ENCODE assay signal across 1 cellular context in genomic region chr1:153783233-153784190, GRCh38.
TF ChIP-seq lines count a peak whose summit lies in the region.

No MANE protein-coding gene starts in this region.

TF ChIP-seq in HepG2, 621 proteins besides CTCF, POLR2A, EP300 and RAD21 (continued from another document and continues in another):
- peak; percentile 85; the same call in 1 of the 2 replicates for TF ChIP-seq ZNF414 (CRISPR knock-in tag; IDR thresholded peaks at IDR 0.05)
- no peak for TF ChIP-seq AKNA (CRISPR knock-in tag; IDR thresholded peaks at IDR 0.05; ENCODE audit: borderline replicate concordance)
- TF ChIP-seq HHEX (CRISPR knock-in tag; IDR thresholded peaks at IDR 0.05) = no peak
- TF ChIP-seq, protein P1, sequence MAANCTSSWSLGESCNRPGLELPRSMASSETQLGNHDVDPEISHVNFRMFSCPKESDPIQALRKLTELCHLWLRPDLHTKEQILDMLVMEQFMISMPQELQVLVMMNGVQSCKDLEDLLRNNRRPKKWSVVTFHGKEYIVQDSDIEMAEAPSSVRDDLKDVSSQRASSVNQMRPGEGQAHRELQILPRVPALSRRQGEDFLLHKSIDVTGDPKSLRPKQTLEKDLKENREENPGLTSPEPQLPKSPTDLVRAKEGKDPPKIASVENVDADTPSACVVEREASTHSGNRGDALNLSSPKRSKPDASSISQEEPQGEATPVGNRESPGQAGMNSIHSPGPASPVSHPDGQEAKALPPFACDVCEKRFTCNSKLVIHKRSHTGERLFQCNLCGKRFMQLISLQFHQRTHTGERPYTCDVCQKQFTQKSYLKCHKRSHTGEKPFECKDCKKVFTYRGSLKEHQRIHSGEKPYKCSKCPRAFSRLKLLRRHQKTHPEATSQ (CRISPR knock-in tag; IDR thresholded peaks at IDR 0.05; ENCODE audit: borderline replicate concordance) = peak; percentile 78; the same call in 1 of the 2 replicates
- TF ChIP-seq ZNF430 (CRISPR knock-in tag; IDR thresholded peaks at IDR 0.05) = 0 out of 2 replicates have a peak, but pooled peaks have one; percentile 37
- TF ChIP-seq ZFX (CRISPR knock-in tag; IDR thresholded peaks at IDR 0.05; ENCODE audit: low read depth) = peak; percentile 81
- 0 out of 2 replicates have a peak, but pooled peaks have one; percentile 65 for TF ChIP-seq BRD4 (CRISPR knock-in tag; IDR thresholded peaks at IDR 0.05)
- TF ChIP-seq ZNF34 (CRISPR knock-in tag; IDR thresholded peaks at IDR 0.05; ENCODE audit: borderline replicate concordance) = no peak
- TF ChIP-seq ZNF605 (CRISPR knock-in tag; IDR thresholded peaks at IDR 0.05) = peak; percentile 31; the same call in 1 of the 2 replicates
- 0 out of 2 replicates have a peak, but pooled peaks have one; percentile 66 for TF ChIP-seq ZNF776 (CRISPR knock-in tag; IDR thresholded peaks at IDR 0.05)
- TF ChIP-seq ARHGAP35 (CRISPR knock-in tag; IDR thresholded peaks at IDR 0.05; ENCODE audit: borderline replicate concordance) = peak; percentile 63; the same call in 1 of the 2 replicates
- TF ChIP-seq CHD4 (IDR thresholded peaks at IDR 0.05; ENCODE audit: borderline replicate concordance, low read length) = no peak
- TF ChIP-seq IRX3 (CRISPR knock-in tag; IDR thresholded peaks at IDR 0.05; ENCODE audit: borderline replicate concordance, low read depth) = peak; percentile 67; the same call in 1 of the 2 replicates
- TF ChIP-seq GZF1 (CRISPR knock-in tag; IDR thresholded peaks at IDR 0.05) = no peak
- TF ChIP-seq ZNF879 (CRISPR knock-in tag; IDR thresholded peaks at IDR 0.05) = no peak
- no peak for TF ChIP-seq TRIM24 (CRISPR knock-in tag; IDR thresholded peaks at IDR 0.05)
- TF ChIP-seq ZNF816 (CRISPR knock-in tag; IDR thresholded peaks at IDR 0.05; ENCODE audit: borderline replicate concordance) = peak; percentile 70; the same call in 1 of the 2 replicates
- peak; percentile 79; the same call in 1 of the 2 replicates for TF ChIP-seq ATF7-NPFF (CRISPR knock-in tag; IDR thresholded peaks at IDR 0.05; ENCODE audit: low read depth)
- no peak for TF ChIP-seq MEIS1 (CRISPR knock-in tag; IDR thresholded peaks at IDR 0.05; ENCODE audit: borderline replicate concordance)
- no peak for TF ChIP-seq ZNF343 (CRISPR knock-in tag; IDR thresholded peaks at IDR 0.05)
- TF ChIP-seq ZFYVE20 (CRISPR knock-in tag; IDR thresholded peaks at IDR 0.05; ENCODE audit: borderline replicate concordance, low read depth) = 0 out of 2 replicates have a peak, but pooled peaks have one; percentile 32
- no peak for TF ChIP-seq HMGXB3 (CRISPR knock-in tag; IDR thresholded peaks at IDR 0.05; ENCODE audit: borderline replicate concordance)
- TF ChIP-seq, protein P2, sequence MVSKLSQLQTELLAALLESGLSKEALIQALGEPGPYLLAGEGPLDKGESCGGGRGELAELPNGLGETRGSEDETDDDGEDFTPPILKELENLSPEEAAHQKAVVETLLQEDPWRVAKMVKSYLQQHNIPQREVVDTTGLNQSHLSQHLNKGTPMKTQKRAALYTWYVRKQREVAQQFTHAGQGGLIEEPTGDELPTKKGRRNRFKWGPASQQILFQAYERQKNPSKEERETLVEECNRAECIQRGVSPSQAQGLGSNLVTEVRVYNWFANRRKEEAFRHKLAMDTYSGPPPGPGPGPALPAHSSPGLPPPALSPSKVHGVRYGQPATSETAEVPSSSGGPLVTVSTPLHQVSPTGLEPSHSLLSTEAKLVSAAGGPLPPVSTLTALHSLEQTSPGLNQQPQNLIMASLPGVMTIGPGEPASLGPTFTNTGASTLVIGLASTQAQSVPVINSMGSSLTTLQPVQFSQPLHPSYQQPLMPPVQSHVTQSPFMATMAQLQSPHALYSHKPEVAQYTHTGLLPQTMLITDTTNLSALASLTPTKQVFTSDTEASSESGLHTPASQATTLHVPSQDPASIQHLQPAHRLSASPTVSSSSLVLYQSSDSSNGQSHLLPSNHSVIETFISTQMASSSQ (IDR thresholded peaks at IDR 0.05; ENCODE audit: low read depth) = no peak
- TF ChIP-seq, protein P2 (CRISPR knock-in tag; IDR thresholded peaks at IDR 0.05; ENCODE audit: borderline replicate concordance) = no peak
- no peak for TF ChIP-seq SOX6 (IDR thresholded peaks at IDR 0.05)
- TF ChIP-seq SOX6 (CRISPR knock-in tag; IDR thresholded peaks at IDR 0.05) = peak; percentile 62
- TF ChIP-seq AHR (CRISPR knock-in tag; IDR thresholded peaks at IDR 0.05) = no peak
- TF ChIP-seq NCOA1 (CRISPR knock-in tag; IDR thresholded peaks at IDR 0.05) = peak; percentile 79; the same call in 1 of the 2 replicates
- TF ChIP-seq SATB2 (CRISPR knock-in tag; IDR thresholded peaks at IDR 0.05) = no peak
- no peak for TF ChIP-seq FOXP1 (IDR thresholded peaks at IDR 0.05)
- no peak for TF ChIP-seq FOXP1 (CRISPR knock-in tag; IDR thresholded peaks at IDR 0.05)
- peak; percentile 23 for TF ChIP-seq XRCC5 (optimal IDR thresholded peaks at IDR 0.05; ENCODE audit: low read length)
- peak; percentile 92; the same call in 1 of the 2 replicates for TF ChIP-seq ZNF275 (CRISPR knock-in tag; IDR thresholded peaks at IDR 0.05; ENCODE audit: borderline replicate concordance)
- no peak for TF ChIP-seq ZNF280D (CRISPR knock-in tag; IDR thresholded peaks at IDR 0.05)
- TF ChIP-seq E2F5 (CRISPR knock-in tag; conservative IDR thresholded peaks at IDR 0.05) = no peak; the same call in 1 of the 2 replicates
- TF ChIP-seq KDM4B (CRISPR knock-in tag; IDR thresholded peaks at IDR 0.05) = no peak
- no peak for TF ChIP-seq NR2C2 (CRISPR knock-in tag; IDR thresholded peaks at IDR 0.05; ENCODE audit: borderline replicate concordance)
- TF ChIP-seq ZFY (CRISPR knock-in tag; IDR thresholded peaks at IDR 0.05) = peak; percentile 86
- no peak for TF ChIP-seq SOX13 (IDR thresholded peaks at IDR 0.05)
- no peak for TF ChIP-seq SOX13 (CRISPR knock-in tag; conservative IDR thresholded peaks at IDR 0.05 in 1 of 2, IDR thresholded peaks at IDR 0.05 in 1 of 2)
- peak; percentile 78; the same call in 1 of the 2 replicates for TF ChIP-seq KLF15 (CRISPR knock-in tag; IDR thresholded peaks at IDR 0.05; ENCODE audit: borderline replicate concordance)
